In the genomic region with DNA sequence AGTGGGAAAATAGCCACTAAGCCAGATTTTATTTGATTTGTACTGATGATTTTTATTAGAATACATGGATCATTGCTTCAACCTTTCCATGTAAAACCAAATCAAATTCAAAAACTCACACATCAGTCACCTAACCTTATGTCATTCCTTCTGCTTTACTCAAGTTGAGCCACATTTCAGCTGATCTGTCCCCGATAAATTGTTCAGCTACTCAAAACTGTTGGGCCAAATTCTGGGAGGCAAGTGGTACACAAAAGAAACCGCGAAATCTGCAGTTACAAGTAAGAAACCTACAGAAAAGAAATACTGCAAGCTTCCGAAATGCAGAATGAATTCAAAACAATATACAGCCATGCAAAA, we compare ENCODE assay signal across 10 cellular contexts.
DNase-seq lines count a peak whose midpoint lies in the region; ATAC-seq and TF ChIP-seq lines count a peak whose summit lies in the region.
"Had no signal": no experiment of that assay in that cellular context is flagged by ENCODE, and none has a peak within 500 bp of the region (broad histone marks: within the 10 kb centered on the region; RNA-seq: fewer than 3 reads in every experiment).

No MANE protein-coding gene starts in this region.

- no peak for ATAC-seq in activated naive CD8-positive, alpha-beta T cell treated with anti-CD3 and anti-CD28 coated beads, Interleukin-2, amount 50 U/mL, for 24 hours
- no peak for ATAC-seq in HG02885 (IDR thresholded peaks at IDR 0.05; ENCODE audit: poor library complexity, unreplicated experiment)

- H3K4me3 Mint-ChIP-seq in activated naive CD8-positive, alpha-beta T cell = peak overlapping the region; percentile 42
- H3K4me3 Mint-ChIP-seq in activated naive CD8-positive, alpha-beta T cell treated with anti-CD3 and anti-CD28 coated beads, Interleukin-2, amount 50 U/mL, for 24 hours = no peak overlapping the region
- peak overlapping the region; percentile 49 for H3K4me3 Mint-ChIP-seq in type B pancreatic cell
- H3K4me3 Mint-ChIP-seq in activated T-helper 2 cell treated with anti-CD3 and anti-CD28 coated beads, Interferon-gamma antibody, Interleukin-2, Interleukin-4, amounts not matched to agents 10 μg/mL and 5 μg/mL and 100 μg/mL, durations not matched to agents 14 hours and 24 hours and 36 hours (ENCODE audit: low read depth) = no peak overlapping the region
- H3K4me3 Mint-ChIP-seq: H9 had no signal

- intact Hi-C loops in activated T-helper 2 cell treated with anti-CD3 and anti-CD28 coated beads, Interferon-gamma antibody, Interleukin-2, Interleukin-4, amounts not matched to agents 10 μg/mL and 5 μg/mL and 100 μg/mL, durations not matched to agents 14 hours and 24 hours and 36 hours (cut with micrococcal nuclease) = no loop called here

- peak overlapping the region; percentile 24 for H3K27ac Mint-ChIP-seq in activated naive CD8-positive, alpha-beta T cell
- H3K27ac Mint-ChIP-seq in activated naive CD8-positive, alpha-beta T cell treated with anti-CD3 and anti-CD28 coated beads, Interleukin-2, amount 50 U/mL, for 24 hours = no peak overlapping the region
- H3K27ac Mint-ChIP-seq in type B pancreatic cell = no peak overlapping the region
- H3K27ac Mint-ChIP-seq in activated T-helper 2 cell treated with anti-CD3 and anti-CD28 coated beads, Interferon-gamma antibody, Interleukin-2, Interleukin-4, amounts not matched to agents 10 μg/mL and 5 μg/mL and 100 μg/mL, durations not matched to agents 14 hours and 24 hours and 36 hours = no peak overlapping the region

- no peaks in the 10 kb centered on the region for H3K27me3 Mint-ChIP-seq in activated naive CD8-positive, alpha-beta T cell
- no peaks in the 10 kb centered on the region for H3K27me3 Mint-ChIP-seq in activated naive CD8-positive, alpha-beta T cell treated with anti-CD3 and anti-CD28 coated beads, Interleukin-2, amount 50 U/mL, for 24 hours
- H3K27me3 Mint-ChIP-seq in type B pancreatic cell = no peaks in the 10 kb centered on the region
- peaks cover 6% of the 10 kb centered on the region for H3K27me3 Mint-ChIP-seq in activated T-helper 2 cell treated with anti-CD3 and anti-CD28 coated beads, Interferon-gamma antibody, Interleukin-2, Interleukin-4, amounts not matched to agents 10 μg/mL and 5 μg/mL and 100 μg/mL, durations not matched to agents 14 hours and 24 hours and 36 hours (ENCODE audit: low read depth)

- no peak for DNase-seq in activated naive CD8-positive, alpha-beta T cell treated with anti-CD3 and anti-CD28 coated beads, Interleukin-2, amount 50 U/mL, for 24 hours
- DNase-seq in cerebellar cortex (ENCODE audit: low spot score) (peak; percentile 63), midbrain (lab: John Stamatoyannopoulos, UW) (peak; percentile 43), type B pancreatic cell (ENCODE audit: extremely low spot score, unreplicated experiment) (no peak), NCI-H1417 (lab: John Stamatoyannopoulos, UW) (no peak)
- no peak for DNase-seq in activated T-helper 2 cell treated with anti-CD3 and anti-CD28 coated beads, Interferon-gamma antibody, Interleukin-2, Interleukin-4, amounts not matched to agents 10 μg/mL and 5 μg/mL and 100 μg/mL, durations not matched to agents 14 hours and 24 hours and 36 hours (ENCODE audit: low spot score)
- DNase-seq: H9, NCI-H446 treated with DMSO at 0.1 percent for 48 hours had no signal

- no peak for TF ChIP-seq CTCF in type B pancreatic cell (conservative IDR thresholded peaks at IDR 0.05)

- H3K36me3 Mint-ChIP-seq in activated naive CD8-positive, alpha-beta T cell = no peaks in the 10 kb centered on the region
- H3K36me3 Mint-ChIP-seq in activated naive CD8-positive, alpha-beta T cell treated with anti-CD3 and anti-CD28 coated beads, Interleukin-2, amount 50 U/mL, for 24 hours (ENCODE audit: low read depth) = no peaks in the 10 kb centered on the region
- peaks cover 18% of the 10 kb centered on the region for H3K36me3 Mint-ChIP-seq in type B pancreatic cell
- no peaks in the 10 kb centered on the region for H3K36me3 Mint-ChIP-seq in activated T-helper 2 cell treated with anti-CD3 and anti-CD28 coated beads, Interferon-gamma antibody, Interleukin-2, Interleukin-4, amounts not matched to agents 10 μg/mL and 5 μg/mL and 100 μg/mL, durations not matched to agents 14 hours and 24 hours and 36 hours (ENCODE audit: low read depth)

- H3K4me1 Mint-ChIP-seq in activated naive CD8-positive, alpha-beta T cell (ENCODE audit: low read depth) = peaks cover 21% of the 10 kb centered on the region
- H3K4me1 Mint-ChIP-seq in activated naive CD8-positive, alpha-beta T cell treated with anti-CD3 and anti-CD28 coated beads, Interleukin-2, amount 50 U/mL, for 24 hours = peaks cover 15% of the 10 kb centered on the region
- H3K4me1 Mint-ChIP-seq in type B pancreatic cell (ENCODE audit: unreplicated experiment) = peaks cover 35% of the 10 kb centered on the region
- H3K4me1 Mint-ChIP-seq in activated T-helper 2 cell treated with anti-CD3 and anti-CD28 coated beads, Interferon-gamma antibody, Interleukin-2, Interleukin-4, amounts not matched to agents 10 μg/mL and 5 μg/mL and 100 μg/mL, durations not matched to agents 14 hours and 24 hours and 36 hours (ENCODE audit: low read depth) = peaks cover 12% of the 10 kb centered on the region

- no peaks in the 10 kb centered on the region for H3K9me3 Mint-ChIP-seq in activated naive CD8-positive, alpha-beta T cell (ENCODE audit: low read depth)
- H3K9me3 Mint-ChIP-seq in activated naive CD8-positive, alpha-beta T cell treated with anti-CD3 and anti-CD28 coated beads, Interleukin-2, amount 50 U/mL, for 24 hours = no peaks in the 10 kb centered on the region
- peaks cover 10% of the 10 kb centered on the region for H3K9me3 Mint-ChIP-seq in type B pancreatic cell
- no peaks in the 10 kb centered on the region for H3K9me3 Mint-ChIP-seq in activated T-helper 2 cell treated with anti-CD3 and anti-CD28 coated beads, Interferon-gamma antibody, Interleukin-2, Interleukin-4, amounts not matched to agents 10 μg/mL and 5 μg/mL and 100 μg/mL, durations not matched to agents 14 hours and 24 hours and 36 hours
- H3K9me3 Mint-ChIP-seq: H9 had no signal

Comparison
In these comparisons a context has a peak if more than half of its experiments do, and no peak if none do; other contexts are left out.
1. H3K4me3 Mint-ChIP-seq: peak in activated naive CD8-positive, alpha-beta T cell (single experiment) and type B pancreatic cell (single experiment); none in activated naive CD8-positive, alpha-beta T cell treated with anti-CD3 and anti-CD28 coated beads, Interleukin-2, amount 50 U/mL, for 24 hours (single experiment) and activated T-helper 2 cell treated with anti-CD3 and anti-CD28 coated beads, Interferon-gamma antibody, Interleukin-2, Interleukin-4, amounts not matched to agents 10 μg/mL and 5 μg/mL and 100 μg/mL, durations not matched to agents 14 hours and 24 hours and 36 hours (single experiment).
2. DNase-seq: peak in cerebellar cortex (single experiment) and midbrain (single experiment); none in activated naive CD8-positive, alpha-beta T cell treated with anti-CD3 and anti-CD28 coated beads, Interleukin-2, amount 50 U/mL, for 24 hours (single experiment), type B pancreatic cell (single experiment), NCI-H1417 (0 of 3) and activated T-helper 2 cell treated with anti-CD3 and anti-CD28 coated beads, Interferon-gamma antibody, Interleukin-2, Interleukin-4, amounts not matched to agents 10 μg/mL and 5 μg/mL and 100 μg/mL, durations not matched to agents 14 hours and 24 hours and 36 hours (single experiment).